1 cellular context compared by ENCODE assay signal in the genomic region with DNA sequence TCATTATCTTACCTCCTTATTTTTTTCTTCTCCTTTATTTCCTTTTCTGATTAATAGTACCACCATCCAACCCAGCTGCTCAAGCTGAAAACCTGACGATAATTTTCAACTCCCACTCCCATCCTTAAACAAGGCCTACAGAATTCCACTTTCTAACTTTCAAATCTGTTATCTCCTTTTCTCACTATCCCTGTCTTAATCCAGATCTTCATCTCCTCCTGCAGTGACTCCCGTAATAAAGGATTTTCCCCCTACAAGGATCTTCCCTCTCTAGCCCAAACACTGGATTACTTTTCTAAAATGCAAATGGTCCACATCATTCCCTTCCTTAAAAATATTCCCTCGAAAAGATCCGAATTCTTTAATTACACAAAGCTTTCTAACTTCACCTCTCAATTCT.
TF ChIP-seq lines count a peak whose summit lies in the region.

No MANE protein-coding gene starts in this region.

TF ChIP-seq in GM12878, 131 proteins besides CTCF, POLR2A, EP300 and RAD21:
- TF ChIP-seq, protein P1, sequence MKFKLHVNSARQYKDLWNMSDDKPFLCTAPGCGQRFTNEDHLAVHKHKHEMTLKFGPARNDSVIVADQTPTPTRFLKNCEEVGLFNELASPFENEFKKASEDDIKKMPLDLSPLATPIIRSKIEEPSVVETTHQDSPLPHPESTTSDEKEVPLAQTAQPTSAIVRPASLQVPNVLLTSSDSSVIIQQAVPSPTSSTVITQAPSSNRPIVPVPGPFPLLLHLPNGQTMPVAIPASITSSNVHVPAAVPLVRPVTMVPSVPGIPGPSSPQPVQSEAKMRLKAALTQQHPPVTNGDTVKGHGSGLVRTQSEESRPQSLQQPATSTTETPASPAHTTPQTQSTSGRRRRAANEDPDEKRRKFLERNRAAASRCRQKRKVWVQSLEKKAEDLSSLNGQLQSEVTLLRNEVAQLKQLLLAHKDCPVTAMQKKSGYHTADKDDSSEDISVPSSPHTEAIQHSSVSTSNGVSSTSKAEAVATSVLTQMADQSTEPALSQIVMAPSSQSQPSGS (IDR thresholded peaks at IDR 0.05; ENCODE audit: low read length): no peak
- TF ChIP-seq SMC3 (IDR thresholded peaks at IDR 0.05; ENCODE audit: borderline replicate concordance, low read length) (no peak), KLF5 (IDR thresholded peaks at IDR 0.05; ENCODE audit: partially characterized antibody) (no peak), E2F8 (IDR thresholded peaks at IDR 0.05; ENCODE audit: low read depth, partially characterized antibody) (no peak), YBX1 (IDR thresholded peaks at IDR 0.05) (no peak), E4F1 (IDR thresholded peaks at IDR 0.05; ENCODE audit: borderline replicate concordance, partially characterized antibody) (no peak), EGR1 (IDR thresholded peaks at IDR 0.05; ENCODE audit: borderline replicate concordance in 1 of 2, low read depth in 2 of 2, low read length in 2 of 2) (no peak), FOXK2 (IDR thresholded peaks at IDR 0.05) (no peak), MYC (IDR thresholded peaks at IDR 0.05; ENCODE audit: insufficient read depth, insufficient read length, insufficient replicate concordance, low read length, severe bottlenecking) (no peak), ZNF274 (IDR thresholded peaks at IDR 0.05; ENCODE audit: insufficient read depth, insufficient read length) (no peak), RAD51 (IDR thresholded peaks at IDR 0.05) (no peak), ETV6 (conservative IDR thresholded peaks at IDR 0.05 in 1 of 2, IDR thresholded peaks at IDR 0.05 in 1 of 2; ENCODE audit: borderline replicate concordance in 1 of 2, low read depth in 1 of 2) (no peak), YY1 (IDR thresholded peaks at IDR 0.05; ENCODE audit: low read depth, low read length) (no peak), ZBED1 (IDR thresholded peaks at IDR 0.05; ENCODE audit: borderline replicate concordance) (no peak), SUZ12 (IDR thresholded peaks at IDR 0.05; ENCODE audit: unreplicated experiment) (no peak)
- TF ChIP-seq, protein P2, sequence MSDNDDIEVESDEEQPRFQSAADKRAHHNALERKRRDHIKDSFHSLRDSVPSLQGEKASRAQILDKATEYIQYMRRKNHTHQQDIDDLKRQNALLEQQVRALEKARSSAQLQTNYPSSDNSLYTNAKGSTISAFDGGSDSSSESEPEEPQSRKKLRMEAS (IDR thresholded peaks at IDR 0.05; ENCODE audit: low read depth, low read length): no peak
- TF ChIP-seq, protein P3, sequence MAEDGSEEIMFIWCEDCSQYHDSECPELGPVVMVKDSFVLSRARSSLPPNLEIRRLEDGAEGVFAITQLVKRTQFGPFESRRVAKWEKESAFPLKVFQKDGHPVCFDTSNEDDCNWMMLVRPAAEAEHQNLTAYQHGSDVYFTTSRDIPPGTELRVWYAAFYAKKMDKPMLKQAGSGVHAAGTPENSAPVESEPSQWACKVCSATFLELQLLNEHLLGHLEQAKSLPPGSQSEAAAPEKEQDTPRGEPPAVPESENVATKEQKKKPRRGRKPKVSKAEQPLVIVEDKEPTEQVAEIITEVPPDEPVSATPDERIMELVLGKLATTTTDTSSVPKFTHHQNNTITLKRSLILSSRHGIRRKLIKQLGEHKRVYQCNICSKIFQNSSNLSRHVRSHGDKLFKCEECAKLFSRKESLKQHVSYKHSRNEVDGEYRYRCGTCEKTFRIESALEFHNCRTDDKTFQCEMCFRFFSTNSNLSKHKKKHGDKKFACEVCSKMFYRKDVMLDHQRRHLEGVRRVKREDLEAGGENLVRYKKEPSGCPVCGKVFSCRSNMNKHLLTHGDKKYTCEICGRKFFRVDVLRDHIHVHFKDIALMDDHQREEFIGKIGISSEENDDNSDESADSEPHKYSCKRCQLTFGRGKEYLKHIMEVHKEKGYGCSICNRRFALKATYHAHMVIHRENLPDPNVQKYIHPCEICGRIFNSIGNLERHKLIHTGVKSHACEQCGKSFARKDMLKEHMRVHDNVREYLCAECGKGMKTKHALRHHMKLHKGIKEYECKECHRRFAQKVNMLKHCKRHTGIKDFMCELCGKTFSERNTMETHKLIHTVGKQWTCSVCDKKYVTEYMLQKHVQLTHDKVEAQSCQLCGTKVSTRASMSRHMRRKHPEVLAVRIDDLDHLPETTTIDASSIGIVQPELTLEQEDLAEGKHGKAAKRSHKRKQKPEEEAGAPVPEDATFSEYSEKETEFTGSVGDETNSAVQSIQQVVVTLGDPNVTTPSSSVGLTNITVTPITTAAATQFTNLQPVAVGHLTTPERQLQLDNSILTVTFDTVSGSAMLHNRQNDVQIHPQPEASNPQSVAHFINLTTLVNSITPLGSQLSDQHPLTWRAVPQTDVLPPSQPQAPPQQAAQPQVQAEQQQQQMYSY (CRISPR knock-in tag; IDR thresholded peaks at IDR 0.05): no peak
TF ChIP-seq in GM12878: peak in this region for 0.
